Comparison of ENCODE assay signal across 8 cellular contexts in genomic region chr2:69436594-69436936, GRCh38. TPM values are rescaled to one million over a fixed set of nuclear protein-coding genes. Genes with fewer than 3 reads are reported as not detected.
DNase-seq lines count a peak whose midpoint lies in the region; ATAC-seq, FAIRE-seq and TF ChIP-seq lines count a peak whose summit lies in the region.

No MANE protein-coding gene starts in this region.

- H3K27me3 Mint-ChIP-seq in activated naive CD8-positive, alpha-beta T cell treated with anti-CD3 and anti-CD28 coated beads, Interleukin-2, amount 10 ng/mL, durations not matched to agents 7 days and 5 days = no peaks in the 10 kb centered on the region

- no peak for TF ChIP-seq CTCF in thoracic aorta (IDR thresholded peaks at IDR 0.05)

- H3K27ac ChIP-seq in thoracic aorta = peak overlapping the region; percentile 88 to 97

- DNase-seq in GM12892 (ENCODE audit: insufficient read length) (peak; percentile 5), kidney glomerular epithelial cell (lab: John Stamatoyannopoulos, UW) (peak; percentile 36), thoracic aorta (ENCODE audit: low spot score) (no peak), NCI-H446 (lab: John Stamatoyannopoulos, UW) (no peak)
- DNase-seq in activated naive CD8-positive, alpha-beta T cell treated with anti-CD3 and anti-CD28 coated beads, Interleukin-2, amount 10 ng/mL, durations not matched to agents 7 days and 5 days = no peak

- H3K27me3 ChIP-seq in thoracic aorta (replicated peaks; ENCODE audit: insufficient read depth) = no peaks in the 10 kb centered on the region

- H3K36me3 Mint-ChIP-seq in activated naive CD8-positive, alpha-beta T cell treated with anti-CD3 and anti-CD28 coated beads, Interleukin-2, amount 10 ng/mL, durations not matched to agents 7 days and 5 days = peaks cover 18% of the 10 kb centered on the region

- POLR2A ChIA-PET in activated naive CD8-positive, alpha-beta T cell treated with anti-CD3 and anti-CD28 coated beads, Interleukin-2, amount 10 ng/mL, durations not matched to agents 7 days and 5 days (lab: Charles Lee) = interaction anchor here (0.5 to 1.9 kb wide), 17 partner anchors 9 to 478 kb away, joined by 3 to 12 read pairs (median 3); partner anchors contain the start of genes AAK1, GFPT1 and GMCL1

- peaks cover 13 to 33% of the 10 kb centered on the region in 2 donors for H3K4me1 ChIP-seq in thoracic aorta (ENCODE audit: control insufficient read depth in 1 of 2, low read depth in 2 of 2)

- H3K27ac Mint-ChIP-seq in activated naive CD8-positive, alpha-beta T cell treated with anti-CD3 and anti-CD28 coated beads, Interleukin-2, amount 10 ng/mL, durations not matched to agents 7 days and 5 days = peak overlapping the region; percentile 95

- peaks cover 31% of the 10 kb centered on the region for H3K4me1 Mint-ChIP-seq in activated naive CD8-positive, alpha-beta T cell treated with anti-CD3 and anti-CD28 coated beads, Interleukin-2, amount 10 ng/mL, durations not matched to agents 7 days and 5 days

- FAIRE-seq in GM12892 (lab: Jason Lieb, UNC) = no peak

- H3K4me3 Mint-ChIP-seq in activated naive CD8-positive, alpha-beta T cell treated with anti-CD3 and anti-CD28 coated beads, Interleukin-2, amount 10 ng/mL, durations not matched to agents 7 days and 5 days = peak overlapping the region; percentile 84

- H3K4me3 ChIP-seq in thoracic aorta = peak overlapping the region; percentile 83

- no peak for TF ChIP-seq POLR2A in GM12892 (IDR thresholded peaks at IDR 0.05; ENCODE audit: low read depth, low read length)

- H3K9me3 ChIP-seq in thoracic aorta = no peaks in the 10 kb centered on the region

- peaks cover 7% of the 10 kb centered on the region for H3K9me3 Mint-ChIP-seq in activated naive CD8-positive, alpha-beta T cell treated with anti-CD3 and anti-CD28 coated beads, Interleukin-2, amount 10 ng/mL, durations not matched to agents 7 days and 5 days

- ATAC-seq in HG03103 (IDR thresholded peaks at IDR 0.05; ENCODE audit: low read depth, unreplicated experiment) = peak; percentile 5
- ATAC-seq in activated naive CD8-positive, alpha-beta T cell treated with anti-CD3 and anti-CD28 coated beads, Interleukin-2, amount 10 ng/mL, durations not matched to agents 7 days and 5 days (ENCODE audit: low read depth) = peak; percentile 3
- no peak for ATAC-seq in thoracic aorta (ENCODE audit: insufficient number of reproducible peaks, low FRiP score, low read depth)
- no peak for ATAC-seq in GM21825 (IDR thresholded peaks at IDR 0.05; ENCODE audit: unreplicated experiment)
- ATAC-seq in HG03097 (IDR thresholded peaks at IDR 0.05; ENCODE audit: low FRiP score, unreplicated experiment) = no peak

- no peaks in the 10 kb centered on the region for H3K36me3 ChIP-seq in thoracic aorta

RNA-seq across cellular contexts. Expression of gene NFU1, which starts 0.7 kb away (rescaled TPM):
- 49.2 TPM for polyA plus RNA-seq in GM12892 (2012; ENCODE audit: missing spikeins)
- total RNA-seq in activated naive CD8-positive, alpha-beta T cell treated with anti-CD3 and anti-CD28 coated beads, Interleukin-2, amount 10 ng/mL, durations not matched to agents 7 days and 5 days = 10 to 100 TPM; 32.9 to 33.0 TPM
- 10 to 100 TPM; 44.6 to 51.6 TPM for total RNA-seq in thoracic aorta

RNA-seq across cellular contexts. Expression of gene GFPT1, which starts 49.5 kb away (rescaled TPM):
- 25.9 TPM for polyA plus RNA-seq in GM12892 (2012; ENCODE audit: missing spikeins)
- total RNA-seq in activated naive CD8-positive, alpha-beta T cell treated with anti-CD3 and anti-CD28 coated beads, Interleukin-2, amount 10 ng/mL, durations not matched to agents 7 days and 5 days = 10 to 100 TPM; 20.8 to 22.4 TPM
- 10 to 100 TPM; 45.6 to 53.1 TPM for total RNA-seq in thoracic aorta

Comparison
In these comparisons a context has a peak if more than half of its experiments do, and no peak if none do; other contexts are left out.
1. DNase-seq: peak in GM12892 (single experiment) and kidney glomerular epithelial cell (single experiment); none in activated naive CD8-positive, alpha-beta T cell treated with anti-CD3 and anti-CD28 coated beads, Interleukin-2, amount 10 ng/mL, durations not matched to agents 7 days and 5 days (single experiment), thoracic aorta (single experiment) and NCI-H446 (0 of 2).
2. ATAC-seq: peak in HG03103 (single experiment) and activated naive CD8-positive, alpha-beta T cell treated with anti-CD3 and anti-CD28 coated beads, Interleukin-2, amount 10 ng/mL, durations not matched to agents 7 days and 5 days (single experiment); none in thoracic aorta (single experiment), GM21825 (single experiment) and HG03097 (single experiment).